Comparison of ENCODE assay signal across 25 cellular contexts in genomic region chr17:73485130-73485529, GRCh38.
DNase-seq lines count a peak whose midpoint lies in the region; ATAC-seq and TF ChIP-seq lines count a peak whose summit lies in the region.
"Had no signal": no experiment of that assay in that cellular context is flagged by ENCODE, and none has a peak within 500 bp of the region (broad histone marks: within the 10 kb centered on the region; RNA-seq: fewer than 3 reads in every experiment).

No MANE protein-coding gene starts in this region.

- ATAC-seq in GM23338: no peak
- ATAC-seq in GM18870 (IDR thresholded peaks at IDR 0.05; ENCODE audit: unreplicated experiment): no peak
- ATAC-seq: Panc1 had no signal

- H3K4me1 ChIP-seq in GM23338 (ENCODE audit: insufficient read depth): peaks cover 6% of the 10 kb centered on the region

- H3K27me3 Mint-ChIP-seq in GM23338 (ENCODE audit: insufficient read depth, low read depth, poor library complexity): peaks cover 7% of the 10 kb centered on the region
- H3K27me3 Mint-ChIP-seq in neural crest cell (ENCODE audit: low read depth): no peaks in the 10 kb centered on the region

- TF ChIP-seq RAD21 in Ishikawa (IDR thresholded peaks at IDR 0.05; ENCODE audit: low read depth): no peak

- TF ChIP-seq EP300 in Ishikawa (IDR thresholded peaks at IDR 0.05; ENCODE audit: borderline replicate concordance): no peak

- TF ChIP-seq CTCF in GM23338 (conservative IDR thresholded peaks at IDR 0.05; ENCODE audit: low read depth in 2 of 2) (no peak), choroid plexus epithelial cell (conservative IDR thresholded peaks at IDR 0.05; ENCODE audit: low read depth, low read length) (no peak), neural crest cell (conservative IDR thresholded peaks at IDR 0.05) (no peak)

- H3K4me1 Mint-ChIP-seq in GM23338: peaks cover 8% of the 10 kb centered on the region; the same call in 2 of the 3 replicates
- peaks cover 18% of the 10 kb centered on the region for H3K4me1 Mint-ChIP-seq in neural crest cell

- no peaks in the 10 kb centered on the region for H4K20me1 ChIP-seq in GM23338 (replicated peaks; ENCODE audit: insufficient read depth)

- DNase-seq in GM23338 (ENCODE audit: low spot score) (peak; percentile 51), choroid plexus epithelial cell (ENCODE audit: low read depth) (peak; percentile 18), neural crest cell (ENCODE audit: low read depth, low spot score) (no peak), DMS 273 treated with DMSO at 0.1 percent for 48 hours (lab: John Stamatoyannopoulos, UW) (no peak), cerebellar cortex (ENCODE audit: low spot score) (no peak)
- DNase-seq: C1 segment of cervical spinal cord; CD4-positive, alpha-beta memory T cell; COR-L47; DMS79 treated with DMSO at 0.1 percent for 48 hours; MM.1S; NCI-H1048; NCI-H1417; NCI-H1694; NCI-H2029 treated with DMSO at 0.1 percent for 48 hours; NCI-H446 treated with DMSO at 0.1 percent for 48 hours; NCI-H526; NCI-H82; NK-92 treated with Interleukin-12 subunit alpha and Interleukin-12 subunit beta, amount 100 ng/mL, for 24 hours; SHP77 had no signal

- H3K79me2 ChIP-seq in GM23338 (replicated peaks; ENCODE audit: insufficient read depth): no peaks in the 10 kb centered on the region

- H3K9me3 Mint-ChIP-seq in GM23338: peaks cover 17% of the 10 kb centered on the region
- peaks cover 11% of the 10 kb centered on the region for H3K9me3 Mint-ChIP-seq in neural crest cell

- H3K4me3 ChIP-seq in GM23338: no peak overlapping the region
- H3K4me3 ChIP-seq in choroid plexus epithelial cell (ENCODE audit: low read depth, low read length): no peak overlapping the region

- no peaks in the 10 kb centered on the region for H3K9me2 ChIP-seq in GM23338 (ENCODE audit: insufficient read depth)

- no peaks in the 10 kb centered on the region for H3F3A ChIP-seq in GM23338 (replicated peaks; ENCODE audit: low read depth)

- no peaks in the 10 kb centered on the region for H3K36me3 ChIP-seq in GM23338 (ENCODE audit: insufficient read depth)

- H2AFZ ChIP-seq in GM23338: no peak overlapping the region

- H3K4me2 ChIP-seq in GM23338: no peak overlapping the region
- H3K4me2 ChIP-seq: KMS-11 had no signal

- no peak overlapping the region for H3K27ac ChIP-seq in GM23338 (ENCODE audit: low read depth)
- H3K27ac ChIP-seq: KMS-11, RWPE1 had no signal

- H3K4me3 Mint-ChIP-seq in GM23338 (no peak overlapping the region), neural crest cell (no peak overlapping the region)
- H3K4me3 Mint-ChIP-seq: CD4-positive, alpha-beta memory T cell; T-helper 1 cell treated with Interleukin-12 subunit alpha and Interleukin-12 subunit beta and Interleukin-4 antibody, amounts not matched to agents 30 μg/mL and 1 μg/mL, for 36 hours had no signal

- H3K27ac Mint-ChIP-seq in GM23338 (no peak overlapping the region), neural crest cell (ENCODE audit: unreplicated experiment) (peak overlapping the region; percentile 14)
- H3K27ac Mint-ChIP-seq: T-helper 1 cell treated with Interleukin-12 subunit alpha and Interleukin-12 subunit beta and Interleukin-4 antibody, amounts not matched to agents 30 μg/mL and 1 μg/mL, for 36 hours had no signal

- H3K27me3 ChIP-seq in GM23338 (ENCODE audit: insufficient read depth): no peaks in the 10 kb centered on the region

- H3K36me3 Mint-ChIP-seq in GM23338 (ENCODE audit: low read depth) (peaks cover 12% of the 10 kb centered on the region), neural crest cell (ENCODE audit: low read depth) (peaks cover 14% of the 10 kb centered on the region)

TF ChIP-seq in GM23338, 12 proteins besides CTCF, POLR2A, EP300 and RAD21:
- TF ChIP-seq STAT1 (IDR thresholded peaks at IDR 0.05; ENCODE audit: unreplicated experiment): no peak
- peak; percentile 78 for TF ChIP-seq REST (IDR thresholded peaks at IDR 0.05; ENCODE audit: unreplicated experiment)

TF ChIP-seq in Ishikawa, 13 proteins besides CTCF, POLR2A, EP300 and RAD21:
- TF ChIP-seq CEBPB (IDR thresholded peaks at IDR 0.05): no peak
- peak; percentile 83 for TF ChIP-seq REST (IDR thresholded peaks at IDR 0.05; ENCODE audit: low read depth)
- no peak for TF ChIP-seq ZBTB7A (IDR thresholded peaks at IDR 0.05; ENCODE audit: low read depth)
- TF ChIP-seq USF1 (IDR thresholded peaks at IDR 0.05): no peak
- no peak for TF ChIP-seq FOXM1 (IDR thresholded peaks at IDR 0.05; ENCODE audit: borderline replicate concordance, low read depth)
TF ChIP-seq in Ishikawa: peak in this region for 1.

Comparison
In these comparisons a context has a peak if more than half of its experiments do, and no peak if none do; other contexts are left out.
1. DNase-seq: peak in GM23338 (single experiment) and choroid plexus epithelial cell (single experiment); none in neural crest cell (single experiment), DMS 273 treated with DMSO at 0.1 percent for 48 hours (single experiment) and cerebellar cortex (single experiment).